In the genomic region with DNA sequence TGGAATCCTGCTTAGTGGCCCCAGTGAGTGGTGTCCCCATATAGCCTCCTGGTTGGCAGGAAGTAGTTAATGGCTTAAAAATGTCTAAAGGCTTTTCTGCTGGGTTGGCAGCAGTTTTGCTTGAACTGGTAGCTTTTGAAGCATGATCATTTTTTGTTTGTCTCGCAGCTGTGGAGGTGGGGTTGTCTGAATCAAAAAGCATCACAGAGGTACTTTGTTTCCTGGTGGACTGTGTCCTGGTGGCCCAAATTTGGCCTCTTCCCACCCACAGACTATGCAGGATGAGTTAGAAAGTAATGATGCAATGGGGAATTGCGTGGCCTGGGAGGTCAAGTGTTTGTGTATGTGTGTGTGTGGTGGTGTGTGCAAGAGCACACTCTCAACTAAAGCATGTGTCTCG, we compare ENCODE assay signal across 17 cellular contexts.
DNase-seq lines count a peak whose midpoint lies in the region; ATAC-seq, FAIRE-seq and TF ChIP-seq lines count a peak whose summit lies in the region.
"Had no signal": no experiment of that assay in that cellular context is flagged by ENCODE, and none has a peak within 500 bp of the region (broad histone marks: within the 10 kb centered on the region; RNA-seq: fewer than 3 reads in every experiment).

No MANE protein-coding gene starts in this region.

- no TSS peak for BruUV-seq in MCF 10A (replicated peaks; lab: Mats Ljungman, UMichigan)

- H3K4me3 ChIP-seq in breast epithelium (no peak overlapping the region), thoracic aorta (no peak overlapping the region)

- H3K36me3 Mint-ChIP-seq in MCF 10A (ENCODE audit: insufficient read depth, unreplicated experiment) (peaks cover 7% of the 10 kb centered on the region), T-helper 17 cell (ENCODE audit: low read depth) (no peaks in the 10 kb centered on the region)
- H3K36me3 Mint-ChIP-seq: activated CD8-positive, alpha-beta memory T cell treated with anti-CD3 and anti-CD28 coated beads, Interleukin-2, amount 10 ng/mL, durations not matched to agents 7 days and 5 days; activated naive CD4-positive, alpha-beta T cell treated with anti-CD3 and anti-CD28 coated beads, Interleukin-2, amount 50 U/mL, for 24 hours; naive B cell; stimulated activated memory B cell treated with anti-CD40 and anti-IgM and Interleukin-4, amounts not matched to agents 10 μg/mL and 1 μg/mL and 100 μg/mL, for 72 hours had no signal

- H3K27me3 ChIP-seq in breast epithelium = no peaks in the 10 kb centered on the region
- no peaks in the 10 kb centered on the region for H3K27me3 ChIP-seq in thoracic aorta (replicated peaks; ENCODE audit: insufficient read depth)

- TF ChIP-seq CTCF in MCF 10A (IDR thresholded peaks at IDR 0.05; ENCODE audit: unreplicated experiment) (no peak), breast epithelium (IDR thresholded peaks at IDR 0.05) (no peak), thoracic aorta (IDR thresholded peaks at IDR 0.05) (no peak)

- no peak for FAIRE-seq in H54 (lab: Jason Lieb, UNC)
- FAIRE-seq: TTC549 had no signal

- peak; percentile 32 for DNase-seq in MCF 10A (ENCODE audit: unreplicated experiment)
- no peak for DNase-seq in breast epithelium (ENCODE audit: low spot score in 2 of 2)
- DNase-seq in NCI-H774 (lab: John Stamatoyannopoulos, UW) = peak; percentile 13
- DNase-seq in fibroblast of peridontal ligament (ENCODE audit: extremely low read depth) = peak; percentile 34
- no peak for DNase-seq in thoracic aorta (ENCODE audit: low spot score)
- no peak for DNase-seq in H54 (ENCODE audit: insufficient read length, low spot score)
- DNase-seq in T-helper 17 cell = no peak
- DNase-seq in iPS-NIHi7 (ENCODE audit: extremely low spot score) = no peak
- DNase-seq: activated CD8-positive, alpha-beta memory T cell treated with anti-CD3 and anti-CD28 coated beads, Interleukin-2, amount 10 ng/mL, durations not matched to agents 7 days and 5 days; islet precursor cell; naive B cell; NCI-H510A treated with DMSO at 0.1 percent for 48 hours; SIG-M5; stimulated activated CD4-positive, alpha-beta T cell treated with anti-CD3 and anti-CD28 coated beads, Interleukin-4, amount 100 ng/mL, for 24 hours had no signal

- POLR2A ChIA-PET in MCF 10A (lab: Yijun Ruan, JAX) = no interaction called here

- intact Hi-C loops in MCF 10A (cut with micrococcal nuclease) = no loop called here
- intact Hi-C loops in breast epithelium (cut with DNase I; ENCODE audit: low total_unique reads) = no loop called here

- CTCF ChIA-PET in MCF 10A (lab: Yijun Ruan, JAX) = interaction anchor here (0.6 kb wide), 1 partner anchor 26 kb away, joined by 4 read pairs; no protein-coding TSS in a partner anchor

- no peaks in the 10 kb centered on the region for H3K4me1 ChIP-seq in breast epithelium
- H3K4me1 ChIP-seq in thoracic aorta (ENCODE audit: control insufficient read depth in 1 of 2, low read depth in 2 of 2) = peaks cover 10 to 32% of the 10 kb centered on the region in 2 donors

- no peaks in the 10 kb centered on the region for H3K9me3 ChIP-seq in breast epithelium
- H3K9me3 ChIP-seq in thoracic aorta = no peaks in the 10 kb centered on the region
- H3K9me3 ChIP-seq in T-helper 17 cell (ENCODE audit: control insufficient read depth, low read length, poor library complexity, severe bottlenecking) = no peaks in the 10 kb centered on the region

- H3K27ac Mint-ChIP-seq in MCF 10A (ENCODE audit: low read depth, unreplicated experiment) (no peak overlapping the region), T-helper 17 cell (no peak overlapping the region)
- H3K27ac Mint-ChIP-seq: activated CD8-positive, alpha-beta memory T cell treated with anti-CD3 and anti-CD28 coated beads, Interleukin-2, amount 10 ng/mL, durations not matched to agents 7 days and 5 days; activated naive CD4-positive, alpha-beta T cell treated with anti-CD3 and anti-CD28 coated beads, Interleukin-2, amount 50 U/mL, for 24 hours; naive B cell; stimulated activated memory B cell treated with anti-CD40 and anti-IgM and Interleukin-4, amounts not matched to agents 10 μg/mL and 1 μg/mL and 100 μg/mL, for 72 hours had no signal

- no peak overlapping the region for H3K4me3 Mint-ChIP-seq in MCF 10A (ENCODE audit: unreplicated experiment)
- no peak overlapping the region for H3K4me3 Mint-ChIP-seq in T-helper 17 cell
- H3K4me3 Mint-ChIP-seq: activated CD8-positive, alpha-beta memory T cell treated with anti-CD3 and anti-CD28 coated beads, Interleukin-2, amount 10 ng/mL, durations not matched to agents 7 days and 5 days; activated naive CD4-positive, alpha-beta T cell treated with anti-CD3 and anti-CD28 coated beads, Interleukin-2, amount 50 U/mL, for 24 hours; naive B cell; stimulated activated memory B cell treated with anti-CD40 and anti-IgM and Interleukin-4, amounts not matched to agents 10 μg/mL and 1 μg/mL and 100 μg/mL, for 72 hours had no signal

- H3K9me3 Mint-ChIP-seq in MCF 10A (ENCODE audit: unreplicated experiment) = peaks cover 8% of the 10 kb centered on the region
- H3K9me3 Mint-ChIP-seq: activated naive CD4-positive, alpha-beta T cell treated with anti-CD3 and anti-CD28 coated beads, Interleukin-2, amount 50 U/mL, for 24 hours had no signal

- ATAC-seq in thoracic aorta (ENCODE audit: insufficient number of reproducible peaks, low FRiP score, low read depth) (no peak), T-helper 17 cell (no peak)
- ATAC-seq: activated CD8-positive, alpha-beta memory T cell treated with anti-CD3 and anti-CD28 coated beads, Interleukin-2, amount 10 ng/mL, durations not matched to agents 7 days and 5 days; stimulated activated memory B cell treated with anti-CD40 and anti-IgM and Interleukin-4, amounts not matched to agents 10 μg/mL and 1 μg/mL and 100 μg/mL, for 72 hours had no signal

- peaks cover 19% of the 10 kb centered on the region for H3K4me1 Mint-ChIP-seq in MCF 10A (ENCODE audit: insufficient read depth, unreplicated experiment)
- H3K4me1 Mint-ChIP-seq in T-helper 17 cell = no peaks in the 10 kb centered on the region
- H3K4me1 Mint-ChIP-seq: activated CD8-positive, alpha-beta memory T cell treated with anti-CD3 and anti-CD28 coated beads, Interleukin-2, amount 10 ng/mL, durations not matched to agents 7 days and 5 days; activated naive CD4-positive, alpha-beta T cell treated with anti-CD3 and anti-CD28 coated beads, Interleukin-2, amount 50 U/mL, for 24 hours; naive B cell; stimulated activated memory B cell treated with anti-CD40 and anti-IgM and Interleukin-4, amounts not matched to agents 10 μg/mL and 1 μg/mL and 100 μg/mL, for 72 hours had no signal

- TF ChIP-seq POLR2A in breast epithelium (IDR thresholded peaks at IDR 0.05) = no peak
- TF ChIP-seq POLR2A in H54 (IDR thresholded peaks at IDR 0.05; ENCODE audit: low read depth, low read length) = no peak

- H3K27me3 Mint-ChIP-seq in MCF 10A (ENCODE audit: insufficient read depth, unreplicated experiment) (no peaks in the 10 kb centered on the region), T-helper 17 cell (peaks cover 38% of the 10 kb centered on the region)
- H3K27me3 Mint-ChIP-seq: stimulated activated memory B cell treated with anti-CD40 and anti-IgM and Interleukin-4, amounts not matched to agents 10 μg/mL and 1 μg/mL and 100 μg/mL, for 72 hours had no signal

- H3K36me3 ChIP-seq in breast epithelium (no peaks in the 10 kb centered on the region), thoracic aorta (no peaks in the 10 kb centered on the region)

- H3K27ac ChIP-seq in breast epithelium (peak overlapping the region in 1 of 2 donors; percentile 30), thoracic aorta (peak overlapping the region; percentile 3 to 26)

Comparison
In these comparisons a context has a peak if more than half of its experiments do, and no peak if none do; other contexts are left out.
1. DNase-seq: peak in MCF 10A (single experiment), NCI-H774 (single experiment) and fibroblast of peridontal ligament (single experiment); none in breast epithelium (0 of 2), thoracic aorta (single experiment), H54 (single experiment), T-helper 17 cell (0 of 3) and iPS-NIHi7 (single experiment).